9 cellular contexts compared by ENCODE assay signal in the genomic region with DNA sequence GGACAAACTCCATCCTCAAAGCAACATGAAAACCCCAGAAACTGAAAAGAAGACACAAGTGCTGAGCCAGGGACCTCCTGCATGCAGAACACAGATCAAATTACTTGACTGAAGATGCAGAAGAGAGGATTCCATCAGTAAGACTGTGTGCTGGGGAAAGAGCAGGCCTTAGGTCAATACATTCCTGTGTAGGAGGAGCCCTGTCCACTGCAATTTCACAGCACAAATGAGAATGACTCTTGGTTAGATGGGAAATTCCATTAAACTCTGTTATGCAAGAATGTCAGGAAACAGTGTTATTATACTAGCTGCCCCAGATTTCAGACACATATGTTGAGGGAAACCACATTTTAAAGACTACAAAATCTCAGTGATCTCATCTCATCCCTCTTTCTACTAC. TPM values are rescaled to one million over a fixed set of nuclear protein-coding genes. Genes with fewer than 3 reads are reported as not detected.
DNase-seq lines count a peak whose midpoint lies in the region; ATAC-seq and TF ChIP-seq lines count a peak whose summit lies in the region.
"Had no signal": no experiment of that assay in that cellular context is flagged by ENCODE, and none has a peak within 500 bp of the region (broad histone marks: within the 10 kb centered on the region; RNA-seq: fewer than 3 reads in every experiment).

No MANE protein-coding gene starts in this region.

- POLR2A ChIA-PET in AG04450 (lab: Yijun Ruan, JAX) = interaction anchor here (3.1 kb wide), 1 partner anchor 49 kb away, joined by 18 read pairs; the partner anchor contains the start of gene FSTL1

- peaks cover 11% of the 10 kb centered on the region; the same call in 1 of the 2 replicates for H3K9me3 ChIP-seq in AG04450 (ENCODE audit: control insufficient read depth, insufficient read depth, low read length)
- peaks cover 26% of the 10 kb centered on the region for H3K9me3 ChIP-seq in NT2/D1 (ENCODE audit: insufficient read depth, low read length)
- peaks cover 0 to 8% of the 10 kb centered on the region in 2 donors for H3K9me3 ChIP-seq in muscle layer of duodenum (ENCODE audit: control insufficient read depth in 1 of 2, low read length in 2 of 2)

- ATAC-seq in GM21423 (IDR thresholded peaks at IDR 0.05; ENCODE audit: unreplicated experiment) = no peak
- ATAC-seq: CD8-positive, alpha-beta T cell had no signal

- CTCF ChIA-PET in AG04450 (lab: Charles Lee) = interaction anchor here (0.5 to 1.8 kb wide), 5 partner anchors 8 to 82 kb away, joined by 3 to 7 read pairs (median 4); no protein-coding TSS in a partner anchor

- no peak overlapping the region for H3K9ac ChIP-seq in NT2/D1 (ENCODE audit: insufficient read length, low read depth)

- H3K4me1 ChIP-seq in NT2/D1 (ENCODE audit: insufficient read depth, insufficient read length) = no peaks in the 10 kb centered on the region
- peaks cover 0 to 12% of the 10 kb centered on the region in 2 donors for H3K4me1 ChIP-seq in muscle layer of duodenum (ENCODE audit: control insufficient read depth in 1 of 2, insufficient read depth in 2 of 2, low read length in 2 of 2)

- H3K27me3 ChIP-seq in AG04450 (ENCODE audit: control insufficient read depth, insufficient read depth, low read length) (no peaks in the 10 kb centered on the region), NT2/D1 (ENCODE audit: insufficient read depth, insufficient read length) (no peaks in the 10 kb centered on the region), muscle layer of duodenum (ENCODE audit: low read depth, low read length) (no peaks in the 10 kb centered on the region)

- H3K4me3 ChIP-seq in AG04450 (ENCODE audit: low read depth, low read length) (no peak overlapping the region), NT2/D1 (ENCODE audit: insufficient read length, low read depth) (no peak overlapping the region), epithelial cell of proximal tubule (ENCODE audit: low read depth, low read length) (no peak overlapping the region), muscle layer of duodenum (ENCODE audit: low read depth in 1 of 2, low read length in 2 of 2) (no peak overlapping the region)

- peak; percentile 96 for DNase-seq in AG04450 (ENCODE audit: low read depth, low spot score)
- peak; percentile 28 for DNase-seq in NT2/D1 (ENCODE audit: low read depth, low spot score)
- DNase-seq in epithelial cell of proximal tubule (ENCODE audit: low read depth) = peak; percentile 76
- no peak for DNase-seq in 8988T
- DNase-seq in mucosa of gallbladder (ENCODE audit: low spot score) = no peak
- DNase-seq in NCI-H2107 (lab: John Stamatoyannopoulos, UW) = no peak
- DNase-seq: CD8-positive, alpha-beta T cell had no signal

- peak overlapping the region; percentile 0 for H3K27ac ChIP-seq in AG04450 (ENCODE audit: low read depth, low read length)
- H3K27ac ChIP-seq in muscle layer of duodenum (ENCODE audit: low read length) = peak overlapping the region; percentile 48

- H3K36me3 ChIP-seq in NT2/D1 (ENCODE audit: insufficient read depth, insufficient read length, low read length) = no peaks in the 10 kb centered on the region
- H3K36me3 ChIP-seq in muscle layer of duodenum (ENCODE audit: control insufficient read depth in 1 of 2, insufficient read depth in 2 of 2, low read length in 2 of 2) = no peaks in the 10 kb centered on the region

- TF ChIP-seq CTCF in AG04450 (IDR thresholded peaks at IDR 0.05; ENCODE audit: low read depth, low read length) = no peak
- TF ChIP-seq CTCF in epithelial cell of proximal tubule (conservative IDR thresholded peaks at IDR 0.05; ENCODE audit: low read depth, low read length) = no peak

RNA-seq across cellular contexts. Expression of gene FSTL1, which starts 48.2 kb away (rescaled TPM):
- polyA plus RNA-seq in AG04450 (2011; rRNA removed) = 1,126 and 1,300 TPM in 2 replicates
- polyA minus RNA-seq in AG04450 (2011; rRNA and poly(A)+ RNA removed) = 1,078 and 1,284 TPM in 2 replicates
- total RNA-seq in epithelial cell of proximal tubule (179 and 235 TPM in 2 replicates), mucosa of gallbladder (294 TPM)

Comparison
In these comparisons a context has a peak if more than half of its experiments do, and no peak if none do; other contexts are left out.
1. DNase-seq: peak in AG04450 (single experiment), NT2/D1 (single experiment) and epithelial cell of proximal tubule (single experiment); none in 8988T (single experiment), mucosa of gallbladder (single experiment) and NCI-H2107 (single experiment).